In the genomic region with DNA sequence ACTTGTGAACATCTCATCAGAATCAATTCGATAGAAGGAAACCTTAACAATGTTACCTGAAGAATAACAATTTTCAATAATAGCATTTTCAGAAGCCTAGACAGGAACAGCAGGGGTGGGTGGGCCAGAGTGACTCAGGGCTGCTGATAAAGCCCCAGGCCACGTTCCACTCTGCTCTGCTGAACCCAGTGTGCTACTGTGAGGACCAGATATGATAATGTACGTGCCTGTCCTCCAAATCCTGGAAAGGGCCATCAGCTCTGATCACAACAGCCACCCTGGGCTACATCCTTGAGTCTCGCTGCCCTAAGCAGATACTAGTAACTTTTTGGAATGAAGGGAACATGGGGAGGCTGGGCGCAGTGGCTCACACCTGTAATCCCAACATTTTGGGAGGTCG, we compare ENCODE assay signal across 10 cellular contexts.
DNase-seq lines count a peak whose midpoint lies in the region; ATAC-seq lines count a peak whose summit lies in the region.
"Had no signal": no experiment of that assay in that cellular context is flagged by ENCODE, and none has a peak within 500 bp of the region (broad histone marks: within the 10 kb centered on the region; RNA-seq: fewer than 3 reads in every experiment).

No MANE protein-coding gene starts in this region.

- intact Hi-C loops in left ventricle myocardium superior (cut with micrococcal nuclease): no loop called here

- peaks cover 40% of the 10 kb centered on the region for H3K4me1 Mint-ChIP-seq in T-helper 1 cell treated with Interleukin-12 subunit alpha and Interleukin-12 subunit beta and Interleukin-4 antibody, amounts not matched to agents 30 μg/mL and 1 μg/mL, for 36 hours (ENCODE audit: low read depth)
- H3K4me1 Mint-ChIP-seq in activated CD8-positive, alpha-beta T cell treated with anti-CD3 and anti-CD28 coated beads, Interleukin-2, amount 10 ng/mL, durations not matched to agents 7 days and 5 days (ENCODE audit: low read depth): peaks cover 22% of the 10 kb centered on the region
- peaks cover 64% of the 10 kb centered on the region for H3K4me1 Mint-ChIP-seq in stimulated activated memory B cell treated with anti-CD40 and anti-IgM and Interleukin-4, amounts not matched to agents 10 μg/mL and 1 μg/mL and 100 μg/mL, for 72 hours

- peak overlapping the region; percentile 79 for H3K27ac Mint-ChIP-seq in T-helper 1 cell treated with Interleukin-12 subunit alpha and Interleukin-12 subunit beta and Interleukin-4 antibody, amounts not matched to agents 30 μg/mL and 1 μg/mL, for 36 hours
- peak overlapping the region; percentile 77 for H3K27ac Mint-ChIP-seq in activated CD8-positive, alpha-beta T cell treated with anti-CD3 and anti-CD28 coated beads, Interleukin-2, amount 10 ng/mL, durations not matched to agents 7 days and 5 days
- H3K27ac Mint-ChIP-seq in stimulated activated memory B cell treated with anti-CD40 and anti-IgM and Interleukin-4, amounts not matched to agents 10 μg/mL and 1 μg/mL and 100 μg/mL, for 72 hours: peak overlapping the region; percentile 99

- POLR2A ChIA-PET in activated CD8-positive, alpha-beta T cell treated with anti-CD3 and anti-CD28 coated beads, Interleukin-2, amount 10 ng/mL, durations not matched to agents 7 days and 5 days (lab: Charles Lee): no interaction called here

- no peak overlapping the region for H3K4me3 Mint-ChIP-seq in T-helper 1 cell treated with Interleukin-12 subunit alpha and Interleukin-12 subunit beta and Interleukin-4 antibody, amounts not matched to agents 30 μg/mL and 1 μg/mL, for 36 hours
- H3K4me3 Mint-ChIP-seq in activated CD8-positive, alpha-beta T cell treated with anti-CD3 and anti-CD28 coated beads, Interleukin-2, amount 10 ng/mL, durations not matched to agents 7 days and 5 days: no peak overlapping the region
- H3K4me3 Mint-ChIP-seq in stimulated activated memory B cell treated with anti-CD40 and anti-IgM and Interleukin-4, amounts not matched to agents 10 μg/mL and 1 μg/mL and 100 μg/mL, for 72 hours: no peak overlapping the region

- H3K9me3 Mint-ChIP-seq in T-helper 1 cell treated with Interleukin-12 subunit alpha and Interleukin-12 subunit beta and Interleukin-4 antibody, amounts not matched to agents 30 μg/mL and 1 μg/mL, for 36 hours: no peaks in the 10 kb centered on the region
- H3K9me3 Mint-ChIP-seq in activated CD8-positive, alpha-beta T cell treated with anti-CD3 and anti-CD28 coated beads, Interleukin-2, amount 10 ng/mL, durations not matched to agents 7 days and 5 days (ENCODE audit: insufficient read depth): no peaks in the 10 kb centered on the region
- no peaks in the 10 kb centered on the region for H3K9me3 Mint-ChIP-seq in stimulated activated memory B cell treated with anti-CD40 and anti-IgM and Interleukin-4, amounts not matched to agents 10 μg/mL and 1 μg/mL and 100 μg/mL, for 72 hours

- CTCF ChIA-PET in activated CD8-positive, alpha-beta T cell treated with anti-CD3 and anti-CD28 coated beads, Interleukin-2, amount 10 ng/mL, durations not matched to agents 7 days and 5 days (lab: Charles Lee): interaction anchor here (1.8 to 2.0 kb wide), 2 partner anchors 45 to 104 kb away, joined by 5 to 6 read pairs; a partner anchor contains a TSS

- no peak for ATAC-seq in activated CD8-positive, alpha-beta T cell treated with anti-CD3 and anti-CD28 coated beads, Interleukin-2, amount 10 ng/mL, durations not matched to agents 7 days and 5 days
- peak; percentile 15 for ATAC-seq in left ventricle myocardium superior
- no peak for ATAC-seq in stimulated activated memory B cell treated with anti-CD40 and anti-IgM and Interleukin-4, amounts not matched to agents 10 μg/mL and 1 μg/mL and 100 μg/mL, for 72 hours
- no peak for ATAC-seq in GM19035 (IDR thresholded peaks at IDR 0.05; ENCODE audit: unreplicated experiment)
- no peak for ATAC-seq in HG03442 (IDR thresholded peaks at IDR 0.05; ENCODE audit: unreplicated experiment)

- peaks cover 40% of the 10 kb centered on the region for H3K36me3 Mint-ChIP-seq in T-helper 1 cell treated with Interleukin-12 subunit alpha and Interleukin-12 subunit beta and Interleukin-4 antibody, amounts not matched to agents 30 μg/mL and 1 μg/mL, for 36 hours (ENCODE audit: low read depth)
- peaks cover 54% of the 10 kb centered on the region for H3K36me3 Mint-ChIP-seq in activated CD8-positive, alpha-beta T cell treated with anti-CD3 and anti-CD28 coated beads, Interleukin-2, amount 10 ng/mL, durations not matched to agents 7 days and 5 days (ENCODE audit: low read depth)
- H3K36me3 Mint-ChIP-seq in stimulated activated memory B cell treated with anti-CD40 and anti-IgM and Interleukin-4, amounts not matched to agents 10 μg/mL and 1 μg/mL and 100 μg/mL, for 72 hours: peaks cover 92% of the 10 kb centered on the region

- H3K27me3 Mint-ChIP-seq in T-helper 1 cell treated with Interleukin-12 subunit alpha and Interleukin-12 subunit beta and Interleukin-4 antibody, amounts not matched to agents 30 μg/mL and 1 μg/mL, for 36 hours (ENCODE audit: low read depth): no peaks in the 10 kb centered on the region
- H3K27me3 Mint-ChIP-seq in activated CD8-positive, alpha-beta T cell treated with anti-CD3 and anti-CD28 coated beads, Interleukin-2, amount 10 ng/mL, durations not matched to agents 7 days and 5 days (ENCODE audit: low read depth): no peaks in the 10 kb centered on the region
- no peaks in the 10 kb centered on the region for H3K27me3 Mint-ChIP-seq in stimulated activated memory B cell treated with anti-CD40 and anti-IgM and Interleukin-4, amounts not matched to agents 10 μg/mL and 1 μg/mL and 100 μg/mL, for 72 hours

- DNase-seq in T-helper 1 cell (no peak), left ventricle myocardium superior (no peak), COLO829 (ENCODE audit: low spot score) (no peak)
- no peak for DNase-seq in activated CD8-positive, alpha-beta T cell treated with anti-CD3 and anti-CD28 coated beads, Interleukin-2, amount 10 ng/mL, durations not matched to agents 7 days and 5 days
- DNase-seq: 8988T, NCI-H187 treated with DMSO at 0.1 percent for 48 hours had no signal
